In the genomic region with DNA sequence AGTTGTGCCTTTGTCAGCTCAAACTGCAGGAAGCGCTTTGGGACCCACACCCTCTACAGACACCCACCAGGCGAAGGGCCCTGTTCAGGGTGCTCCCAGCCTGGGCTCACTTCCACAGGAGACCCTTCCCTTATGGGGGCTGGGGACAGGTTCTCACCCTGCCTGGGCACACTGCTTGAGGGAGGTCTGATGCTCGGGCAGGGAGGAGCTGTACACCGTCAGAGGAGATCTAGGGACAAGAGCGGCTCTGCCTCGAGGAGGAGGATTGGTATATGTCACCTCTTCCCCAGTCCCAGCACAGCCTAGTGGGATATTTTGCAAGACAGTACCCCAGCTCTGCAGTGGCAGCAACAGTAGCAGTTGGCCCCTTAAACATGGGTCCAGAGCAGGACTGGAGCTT, we compare ENCODE assay signal across 31 cellular contexts. TPM values are rescaled to one million over a fixed set of nuclear protein-coding genes. Genes with fewer than 3 reads are reported as not detected.
"Had no signal": no experiment of that assay in that cellular context is flagged by ENCODE, and none has a peak within 500 bp of the region (broad histone marks: within the 10 kb centered on the region; RNA-seq: fewer than 3 reads in every experiment).

No MANE protein-coding gene starts in this region.

- H3K27ac ChIP-seq: brain microvascular endothelial cell, cardiac muscle cell had no signal

- H3K9me3 ChIP-seq: SK-N-SH had no signal

- H3K4me2 ChIP-seq: SK-N-SH had no signal

- ATAC-seq: Panc1, Right ventricle myocardium inferior, T-helper 17 cell, WTC11 had no signal

- DNase-seq: activated CD4-positive, alpha-beta T cell treated with anti-CD3 and anti-CD28 coated beads for 48 hours; activated CD4-positive, alpha-beta T cell treated with anti-CD3 and anti-CD28 coated beads, Interleukin-2, amount 50 U/mL, for 4 hours; activated CD4-positive, CD25-positive, alpha-beta regulatory T cell treated with anti-CD3 and anti-CD28 coated beads, Interleukin-2, amount 50 U/mL, for 72 hours; activated CD8-positive, alpha-beta memory T cell treated with anti-CD3 and anti-CD28 coated beads for 24 hours; activated gamma-delta T cell treated with Interleukin-2 at 50 U/mL for 16 hours; activated naive CD4-positive, alpha-beta T cell treated with anti-CD3 and anti-CD28 coated beads, Interleukin-2, amount 10 ng/mL, durations not matched to agents 7 days and 5 days; activated naive CD8-positive, alpha-beta T cell treated with anti-CD3 and anti-CD28 coated beads for 36 hours; activated T-cell treated with anti-CD3 and anti-CD28 coated beads, Interleukin-2, amount 50 U/mL, for 48 hours; brain microvascular endothelial cell; KG1; NCI-H1092; NCI-H1417; NCI-H1930; NCI-H2171; NCI-H2227 treated with DMSO at 0.1 percent for 48 hours; NCI-H526; NK-92 treated with Interleukin-12 subunit alpha and Interleukin-12 subunit beta, amount 100 ng/mL, for 24 hours; OCI-M1; RPMI8226; SK-N-SH; T-helper 17 cell; T-helper 9 cell had no signal

- H3K9me2 ChIP-seq: SK-N-SH had no signal

- H3K36me3 ChIP-seq: brain microvascular endothelial cell, cardiac muscle cell had no signal

- H3K4me3 ChIP-seq: cardiac muscle cell had no signal

- H3K27me3 ChIP-seq: brain microvascular endothelial cell, cardiac muscle cell had no signal

- H3K27ac Mint-ChIP-seq: activated naive CD4-positive, alpha-beta T cell treated with anti-CD3 and anti-CD28 coated beads, Interleukin-2, amount 10 ng/mL, durations not matched to agents 7 days and 5 days; activated naive CD8-positive, alpha-beta T cell treated with anti-CD3 and anti-CD28 coated beads for 36 hours; activated T-helper 2 cell treated with anti-CD3 and anti-CD28 coated beads, Interferon-gamma antibody, Interleukin-2, Interleukin-4, amounts not matched to agents 10 μg/mL and 5 μg/mL and 100 μg/mL, durations not matched to agents 14 hours and 24 hours and 36 hours; T-helper 17 cell; WTC11 had no signal

- H3K4me3 Mint-ChIP-seq: activated naive CD4-positive, alpha-beta T cell treated with anti-CD3 and anti-CD28 coated beads, Interleukin-2, amount 10 ng/mL, durations not matched to agents 7 days and 5 days; activated naive CD8-positive, alpha-beta T cell treated with anti-CD3 and anti-CD28 coated beads for 36 hours; T-helper 17 cell; WTC11 had no signal

- H3K9ac ChIP-seq: SK-N-SH had no signal

RNA-seq across cellular contexts. Expression of a gene that starts 26.9 kb away (rescaled TPM):
- total RNA-seq: activated naive CD8-positive, alpha-beta T cell treated with anti-CD3 and anti-CD28 coated beads for 36 hours; cardiac muscle cell; LHCN-M2; M059J; NCI-H460; Right ventricle myocardium inferior; T-helper 17 cell; WTC11 had no signal
- polyA plus RNA-seq: adipose tissue, cardiac muscle cell, SK-N-SH had no signal
